Comparison of ENCODE assay signal across 21 cellular contexts in genomic region chr5:94992325-94992724, GRCh38.
DNase-seq lines count a peak whose midpoint lies in the region; ATAC-seq and TF ChIP-seq lines count a peak whose summit lies in the region.
"Had no signal": no experiment of that assay in that cellular context is flagged by ENCODE, and none has a peak within 500 bp of the region (broad histone marks: within the 10 kb centered on the region; RNA-seq: fewer than 3 reads in every experiment).

No MANE protein-coding gene starts in this region.

- H3K4me3 ChIP-seq in H7 (ENCODE audit: insufficient read depth, low read depth, low read length) (no peak overlapping the region), right atrium auricular region (no peak overlapping the region)
- H3K4me3 ChIP-seq: A549, esophagus muscularis mucosa, prostate gland, upper lobe of right lung had no signal

- no peaks in the 10 kb centered on the region for H3K36me3 ChIP-seq in H7 (replicated peaks; ENCODE audit: control insufficient read depth, insufficient read depth, low read length)
- no peaks in the 10 kb centered on the region for H3K36me3 ChIP-seq in right atrium auricular region
- H3K36me3 ChIP-seq: brain microvascular endothelial cell, esophagus muscularis mucosa, prostate gland, upper lobe of right lung had no signal

- H3K27ac ChIP-seq in right atrium auricular region = no peak overlapping the region
- H3K27ac ChIP-seq: A549, brain microvascular endothelial cell, esophagus muscularis mucosa, KMS-11, prostate gland, upper lobe of right lung had no signal

- ATAC-seq in GM19043 (IDR thresholded peaks at IDR 0.05; ENCODE audit: low read depth, unreplicated experiment) (peak; percentile 87), HG02623 (IDR thresholded peaks at IDR 0.05; ENCODE audit: unreplicated experiment) (peak; percentile 65), HG03442 (IDR thresholded peaks at IDR 0.05; ENCODE audit: unreplicated experiment) (peak; percentile 88), Right ventricle myocardium inferior (no peak)
- ATAC-seq: A549; activated CD4-positive, alpha-beta T cell treated with anti-CD3 and anti-CD28 coated beads for 36 hours; activated naive CD4-positive, alpha-beta T cell treated with anti-CD3 and anti-CD28 coated beads, Interleukin-2, amount 50 U/mL, for 72 hours; natural killer cell; upper lobe of right lung had no signal

- H3K27me3 ChIP-seq in H7 (ENCODE audit: control insufficient read depth, insufficient read depth, low read length) (no peaks in the 10 kb centered on the region), right atrium auricular region (no peaks in the 10 kb centered on the region)
- H3K27me3 ChIP-seq: brain microvascular endothelial cell, esophagus muscularis mucosa, upper lobe of right lung had no signal

- intact Hi-C loops in Right ventricle myocardium inferior (cut with DNase I) = no loop called here

- H3K9me3 ChIP-seq in right atrium auricular region = no peaks in the 10 kb centered on the region
- H3K9me3 ChIP-seq: A549, esophagus muscularis mucosa, prostate gland, upper lobe of right lung had no signal

- no peaks in the 10 kb centered on the region for H3K4me1 ChIP-seq in right atrium auricular region
- H3K4me1 ChIP-seq: A549, esophagus muscularis mucosa, prostate gland, upper lobe of right lung had no signal

- DNase-seq in D341Med (ENCODE audit: low spot score) (peak; percentile 9), H7 (no peak), Right ventricle myocardium inferior (ENCODE audit: missing footprints) (no peak), right atrium auricular region (ENCODE audit: low spot score) (no peak)
- no peak for DNase-seq in activated CD8-positive, alpha-beta memory T cell treated with anti-CD3 and anti-CD28 coated beads, Interleukin-2, amount 50 U/mL, for 4 hours
- DNase-seq: activated CD4-positive, alpha-beta T cell treated with anti-CD3 and anti-CD28 coated beads for 36 hours; brain microvascular endothelial cell; EL; natural killer cell; NCI-H1105; NCI-H2227 treated with DMSO at 0.1 percent for 48 hours; SHP77 treated with DMSO at 0.1 percent for 48 hours; upper lobe of right lung had no signal

- TF ChIP-seq CTCF in right atrium auricular region (IDR thresholded peaks at IDR 0.05) = no peak
